ENCODE assay signal across 8 cellular contexts in genomic region chr3:9809615-9810356, GRCh38. TPM values are rescaled to one million over a fixed set of nuclear protein-coding genes. Genes with fewer than 3 reads are reported as not detected.
A peak's percentile ranks its signal among the peaks of the same experiment; 100 is the strongest.
DNase-seq lines count a peak whose midpoint lies in the region; ATAC-seq and TF ChIP-seq lines count a peak whose summit lies in the region.

A gene with protein sequence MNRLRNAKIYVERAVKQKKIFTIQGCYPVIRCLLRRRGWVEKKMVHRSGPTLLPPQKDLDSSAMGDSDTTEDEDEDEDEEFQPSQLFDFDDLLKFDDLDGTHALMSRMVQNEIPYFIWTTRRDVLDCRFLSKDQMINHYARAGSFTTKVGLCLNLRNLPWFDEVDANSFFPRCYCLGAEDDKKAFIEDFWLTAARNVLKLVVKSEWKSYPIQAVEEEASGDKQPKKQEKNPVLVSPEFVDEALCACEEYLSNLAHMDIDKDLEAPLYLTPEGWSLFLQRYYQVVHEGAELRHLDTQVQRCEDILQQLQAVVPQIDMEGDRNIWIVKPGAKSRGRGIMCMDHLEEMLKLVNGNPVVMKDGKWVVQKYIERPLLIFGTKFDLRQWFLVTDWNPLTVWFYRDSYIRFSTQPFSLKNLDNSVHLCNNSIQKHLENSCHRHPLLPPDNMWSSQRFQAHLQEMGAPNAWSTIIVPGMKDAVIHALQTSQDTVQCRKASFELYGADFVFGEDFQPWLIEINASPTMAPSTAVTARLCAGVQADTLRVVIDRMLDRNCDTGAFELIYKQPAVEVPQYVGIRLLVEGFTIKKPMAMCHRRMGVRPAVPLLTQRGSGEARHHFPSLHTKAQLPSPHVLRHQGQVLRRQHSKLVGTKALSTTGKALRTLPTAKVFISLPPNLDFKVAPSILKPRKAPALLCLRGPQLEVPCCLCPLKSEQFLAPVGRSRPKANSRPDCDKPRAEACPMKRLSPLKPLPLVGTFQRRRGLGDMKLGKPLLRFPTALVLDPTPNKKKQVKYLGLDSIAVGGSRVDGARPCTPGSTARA (plus strand): TSS chr3:9810262. CDS start chr3:9810662, 400 bp downstream.

- H3K9me3 Mint-ChIP-seq in brain = no peaks in the 10 kb centered on the region

- peaks cover 45% of the 10 kb centered on the region for H3K4me1 Mint-ChIP-seq in brain

- DNase-seq in DMS79 treated with DMSO at 0.1 percent for 48 hours (lab: John Stamatoyannopoulos, UW) (peak; percentile 45), NAMALWA (ENCODE audit: low spot score) (peak; percentile 59), T1000 (lab: John Stamatoyannopoulos, UW) (peak; percentile 12), hypothalamus (lab: John Stamatoyannopoulos, UW) (peak in 48 of 51 donors; percentile 14 to 84 (median 55)), retina (peak; percentile 83), NK-92 (lab: John Stamatoyannopoulos, UW; ENCODE audit: unreplicated experiment) (no peak)

- peak within 1 kb of the TSS; percentile 92 to 97 (median 95) for H3K27ac Mint-ChIP-seq in brain

- peaks cover 28% of the 10 kb centered on the region for H3K36me3 Mint-ChIP-seq in brain

- TF ChIP-seq CTCF in brain (conservative IDR thresholded peaks at IDR 0.05) = no peak

- peak; percentile 51 for ATAC-seq in GM21576 (IDR thresholded peaks at IDR 0.05; ENCODE audit: unreplicated experiment)

- no peaks in the 10 kb centered on the region for H3K27me3 Mint-ChIP-seq in brain

- peak within 1 kb of the TSS; percentile 66 to 87 (median 81) for H3K4me3 Mint-ChIP-seq in brain

RNA-seq across cellular contexts. Expression of the gene that starts here (rescaled TPM):
- 4.8 TPM for polyA plus RNA-seq in brain (ENCODE audit: insufficient read depth, low read depth, low replicate concordance)
